22 cellular contexts compared by ENCODE assay signal in the genomic region with DNA sequence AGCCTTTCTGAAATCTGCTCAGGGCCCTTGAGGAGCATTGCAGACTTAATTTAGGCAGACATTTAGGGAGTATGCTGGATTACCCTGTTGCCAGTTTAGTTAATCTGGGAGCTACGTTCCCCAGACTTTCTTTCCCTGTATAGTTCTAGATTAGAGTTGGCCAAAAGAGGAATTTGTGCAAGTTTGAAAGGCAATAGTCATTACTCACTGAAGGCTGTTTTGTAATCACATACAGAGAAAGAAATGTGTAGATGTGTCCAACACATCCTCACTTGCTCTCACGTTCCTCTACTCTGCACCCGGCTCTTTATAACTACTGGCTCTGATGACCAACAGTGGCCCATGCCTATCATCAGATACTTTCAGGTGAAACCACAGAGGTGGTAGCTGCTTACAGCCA. TPM values are rescaled to one million over a fixed set of nuclear protein-coding genes. Genes with fewer than 3 reads are reported as not detected.
"Had no signal": no experiment of that assay in that cellular context is flagged by ENCODE, and none has a peak within 500 bp of the region (broad histone marks: within the 10 kb centered on the region; RNA-seq: fewer than 3 reads in every experiment).

No MANE protein-coding gene starts in this region.

- H3K36me3 ChIP-seq: adrenal gland, breast epithelium, esophagus squamous epithelium, lower lobe of right lung, neural progenitor cell, spleen, upper lobe of left lung had no signal

- H3K9ac ChIP-seq: neural progenitor cell had no signal

- H3K27ac ChIP-seq: adrenal gland, breast epithelium, lower lobe of right lung, neural progenitor cell, spleen, testis, upper lobe of left lung had no signal

- H3K4me2 ChIP-seq: neural progenitor cell had no signal

- H3K9me3 ChIP-seq: adrenal gland, testis had no signal

- H3K4me3 ChIP-seq: adrenal gland, breast epithelium, esophagus squamous epithelium, lower lobe of right lung, neural progenitor cell, spleen, testis, upper lobe of left lung had no signal

- ATAC-seq: activated T-helper 17 cell treated with anti-CD3 and anti-CD28 coated beads, Interleukin-2, amount 50 U/mL, for 72 hours; left cardiac atrium; lower lobe of right lung; naive thymus-derived CD8-positive, alpha-beta T cell; SK-N-SH treated with all-trans-retinoic acid at 6 μM for 48 hours had no signal

- DNase-seq: activated CD4-positive, alpha-beta T cell treated with anti-CD3 and anti-CD28 coated beads for 1 hour; activated naive CD4-positive, alpha-beta T cell; activated T-cell treated with anti-CD3 and anti-CD28 coated beads, Interleukin-2, amount 50 U/mL, for 24 hours; adrenal gland; cerebellar nuclear complex; cortex of kidney; endodermal cell; esophagus squamous epithelium; hypothalamus; left cardiac atrium; lower lobe of right lung; naive thymus-derived CD8-positive, alpha-beta T cell; posterior cingulate gyrus; spleen; stimulated activated CD4-positive, alpha-beta T cell treated with anti-CD3 and anti-CD28 coated beads, Interleukin-4, amount 100 ng/mL, for 1 hour; stimulated activated naive CD4-positive, alpha-beta T cell; testis; upper lobe of left lung had no signal

- H2AFZ ChIP-seq: neural progenitor cell had no signal

- H3K27me3 ChIP-seq: adrenal gland, breast epithelium, neural progenitor cell, testis, upper lobe of left lung had no signal

- H3K4me1 ChIP-seq: breast epithelium, neural progenitor cell had no signal

RNA-seq across cellular contexts. Expression of gene MASP1, which starts 24.2 kb away (rescaled TPM):
- total RNA-seq: activated T-helper 17 cell treated with anti-CD3 and anti-CD28 coated beads, Interleukin-2, amount 50 U/mL, for 72 hours; naive thymus-derived CD8-positive, alpha-beta T cell had no signal
- polyA plus RNA-seq: naive thymus-derived CD8-positive, alpha-beta T cell had no signal
